Comparison of ENCODE assay signal across 15 cellular contexts in genomic region chr1:25548601-25549000, GRCh38. TPM values are rescaled to one million over a fixed set of nuclear protein-coding genes. Genes with fewer than 3 reads are reported as not detected.
DNase-seq lines count a peak whose midpoint lies in the region; ATAC-seq and TF ChIP-seq lines count a peak whose summit lies in the region.
"Had no signal": no experiment of that assay in that cellular context is flagged by ENCODE, and none has a peak within 500 bp of the region (broad histone marks: within the 10 kb centered on the region; RNA-seq: fewer than 3 reads in every experiment).

No MANE protein-coding gene starts in this region.

- H3K4me1 ChIP-seq in MM.1S (ENCODE audit: low read length) (peaks cover 66% of the 10 kb centered on the region), adrenal gland (replicated peaks in 1 of 2) (peaks cover 22 to 62% of the 10 kb centered on the region in 2 donors), smooth muscle cell (ENCODE audit: low read depth) (peaks cover 14% of the 10 kb centered on the region)

- H3K4me3 Mint-ChIP-seq in activated CD8-positive, alpha-beta memory T cell treated with anti-CD3 and anti-CD28 coated beads, Interleukin-2, amount 10 ng/mL, durations not matched to agents 7 days and 5 days, result no peak overlapping the region
- H3K4me3 Mint-ChIP-seq: HFFc6 had no signal

- peaks cover 19% of the 10 kb centered on the region for H3K27me3 Mint-ChIP-seq in activated CD8-positive, alpha-beta memory T cell treated with anti-CD3 and anti-CD28 coated beads, Interleukin-2, amount 10 ng/mL, durations not matched to agents 7 days and 5 days
- H3K27me3 Mint-ChIP-seq: memory B cell had no signal

- peaks cover 61% of the 10 kb centered on the region for H3K4me1 Mint-ChIP-seq in activated CD8-positive, alpha-beta memory T cell treated with anti-CD3 and anti-CD28 coated beads, Interleukin-2, amount 10 ng/mL, durations not matched to agents 7 days and 5 days

- peak overlapping the region; percentile 71 for H3K27ac Mint-ChIP-seq in activated CD8-positive, alpha-beta memory T cell treated with anti-CD3 and anti-CD28 coated beads, Interleukin-2, amount 10 ng/mL, durations not matched to agents 7 days and 5 days
- H3K27ac Mint-ChIP-seq: HFFc6, memory B cell had no signal

- no peaks in the 10 kb centered on the region for H3K9me3 Mint-ChIP-seq in activated CD8-positive, alpha-beta memory T cell treated with anti-CD3 and anti-CD28 coated beads, Interleukin-2, amount 10 ng/mL, durations not matched to agents 7 days and 5 days (ENCODE audit: low read depth)
- H3K9me3 Mint-ChIP-seq: HFFc6, memory B cell had no signal

- H3K9me3 ChIP-seq in MM.1S (replicated peaks; ENCODE audit: insufficient read depth, low read length), result no peaks in the 10 kb centered on the region
- H3K9me3 ChIP-seq in adrenal gland (replicated peaks in 1 of 3), result no peaks in the 10 kb centered on the region
- H3K9me3 ChIP-seq in smooth muscle cell (replicated peaks; ENCODE audit: low read depth), result no peaks in the 10 kb centered on the region
- H3K9me3 ChIP-seq: A549, ovary, SJCRH30 had no signal

- no peak for TF ChIP-seq POLR2A in adrenal gland (IDR thresholded peaks at IDR 0.05)

- H3K27me3 ChIP-seq in MM.1S (replicated peaks; ENCODE audit: insufficient read depth, low read length) (no peaks in the 10 kb centered on the region), adrenal gland (no peaks in the 10 kb centered on the region), smooth muscle cell (ENCODE audit: low read depth) (no peaks in the 10 kb centered on the region)
- H3K27me3 ChIP-seq: ovary, SJCRH30 had no signal

- TF ChIP-seq CTCF in MM.1S (IDR thresholded peaks at IDR 0.05; ENCODE audit: low read length), result no peak
- no peak for TF ChIP-seq CTCF in adrenal gland (IDR thresholded peaks at IDR 0.05)
- no peak for TF ChIP-seq CTCF in smooth muscle cell (IDR thresholded peaks at IDR 0.05; ENCODE audit: borderline replicate concordance, insufficient read depth, poor library complexity, severe bottlenecking)

- H4K20me1 ChIP-seq in MM.1S (ENCODE audit: insufficient read depth, low read length) (no peaks in the 10 kb centered on the region), smooth muscle cell (ENCODE audit: low read depth) (peaks cover 84% of the 10 kb centered on the region)

- H3K9me2 ChIP-seq in MM.1S (replicated peaks; ENCODE audit: insufficient read depth, low read length), result no peaks in the 10 kb centered on the region

- ATAC-seq in activated CD8-positive, alpha-beta memory T cell treated with anti-CD3 and anti-CD28 coated beads, Interleukin-2, amount 10 ng/mL, durations not matched to agents 7 days and 5 days, result no peak
- ATAC-seq in GM19328 (IDR thresholded peaks at IDR 0.05; ENCODE audit: unreplicated experiment), result no peak
- ATAC-seq: A549 had no signal

- H3K36me3 ChIP-seq in MM.1S (replicated peaks; ENCODE audit: insufficient read depth, low read length), result no peaks in the 10 kb centered on the region
- no peaks in the 10 kb centered on the region for H3K36me3 ChIP-seq in adrenal gland (replicated peaks in 1 of 2)
- no peaks in the 10 kb centered on the region for H3K36me3 ChIP-seq in smooth muscle cell (ENCODE audit: low read depth)
- H3K36me3 ChIP-seq: ovary, SJCRH30 had no signal

- DNase-seq in activated CD8-positive, alpha-beta memory T cell treated with anti-CD3 and anti-CD28 coated beads, Interleukin-2, amount 10 ng/mL, durations not matched to agents 7 days and 5 days, result no peak
- DNase-seq in activated CD8-positive, alpha-beta memory T cell treated with anti-CD3 and anti-CD28 coated beads, Interleukin-2, amount 50 U/mL, for 4 hours, result no peak
- DNase-seq in MM.1S, result peak; percentile 54
- no peak for DNase-seq in adrenal gland
- DNase-seq in smooth muscle cell (lab: John Stamatoyannopoulos, UW; ENCODE audit: unreplicated experiment), result no peak
- DNase-seq in pons (ENCODE audit: low spot score), result no peak
- DNase-seq in NCI-H1694 treated with DMSO at 0.1 percent for 48 hours (lab: John Stamatoyannopoulos, UW), result no peak
- DNase-seq: HFFc6, NCI-H2081, NCI-H774, ovary had no signal

- peaks cover 2% of the 10 kb centered on the region for H3K36me3 Mint-ChIP-seq in activated CD8-positive, alpha-beta memory T cell treated with anti-CD3 and anti-CD28 coated beads, Interleukin-2, amount 10 ng/mL, durations not matched to agents 7 days and 5 days
- H3K36me3 Mint-ChIP-seq: memory B cell had no signal

- H3K79me2 ChIP-seq in MM.1S (ENCODE audit: low read length), result peaks cover 81% of the 10 kb centered on the region
- H3K79me2 ChIP-seq in smooth muscle cell (ENCODE audit: low read depth), result peaks cover 76% of the 10 kb centered on the region

- WGBS in adrenal gland, 4 donors, result 82 to 89% (median 86%) methylated on average over 4 of the region's 4 CpGs
- WGBS in smooth muscle cell (ENCODE audit: low lambda C conversion rate), result 87% methylated on average over 4 of the region's 4 CpGs

- peak overlapping the region; percentile 19; the same call in 1 of the 2 replicates for H3K4me3 ChIP-seq in MM.1S (ENCODE audit: low read length)
- H3K4me3 ChIP-seq in adrenal gland, result no peak overlapping the region
- H3K4me3 ChIP-seq in smooth muscle cell, result no peak overlapping the region
- H3K4me3 ChIP-seq: A549, ovary, SJCRH30 had no signal

- H3K9ac ChIP-seq in MM.1S (ENCODE audit: low read length) (peak overlapping the region; percentile 83), smooth muscle cell (ENCODE audit: low read depth) (no peak overlapping the region)

- no peak overlapping the region for H2AFZ ChIP-seq in MM.1S (ENCODE audit: low read length)
- H2AFZ ChIP-seq in smooth muscle cell (ENCODE audit: low read depth), result no peak overlapping the region

- H3K27ac ChIP-seq in MM.1S (ENCODE audit: low read length) (peak overlapping the region; percentile 99), adrenal gland (peak overlapping the region in 3 of 5 donors; percentile 21 to 84 (median 66)), smooth muscle cell (ENCODE audit: low read depth) (peak overlapping the region; percentile 35)
- H3K27ac ChIP-seq: A549, ovary had no signal

- intact Hi-C loops in adrenal gland (cut with DNase I), result no loop called here

- CTCF ChIA-PET in activated CD8-positive, alpha-beta memory T cell treated with anti-CD3 and anti-CD28 coated beads, Interleukin-2, amount 10 ng/mL, durations not matched to agents 7 days and 5 days (lab: Charles Lee), result interaction anchor here (0.7 to 3.1 kb wide), 10 partner anchors 8 to 126 kb away, joined by 3 to 14 read pairs (median 3); no protein-coding TSS in a partner anchor

- H3F3A ChIP-seq in MM.1S (ENCODE audit: insufficient read depth, low read length), result peaks cover 29% of the 10 kb centered on the region
- peaks cover 6% of the 10 kb centered on the region for H3F3A ChIP-seq in smooth muscle cell (ENCODE audit: low read depth)

- H3K4me2 ChIP-seq in MM.1S (ENCODE audit: low read depth, low read length) (peak overlapping the region; percentile 74), smooth muscle cell (no peak overlapping the region)
- H3K4me2 ChIP-seq: A549 had no signal

RNA-seq across cellular contexts. Expression of gene LDLRAP1, which starts 5.2 kb away (rescaled TPM):
- total RNA-seq in activated CD8-positive, alpha-beta memory T cell treated with anti-CD3 and anti-CD28 coated beads, Interleukin-2, amount 10 ng/mL, durations not matched to agents 7 days and 5 days, result 10 to 100 TPM in 1 of 2 experiments, 1 to 10 TPM in 1; 4.9 to 11.0 TPM
- total RNA-seq in adrenal gland (10 to 100 TPM; 26.3 to 39.1 (median 29.0) TPM), smooth muscle cell (16.2 and 19.5 TPM in 2 replicates)
- polyA plus RNA-seq in adrenal gland (10 to 100 TPM; 19.0 to 25.6 (median 21.4) TPM), smooth muscle cell (30.5 and 39.0 TPM in 2 replicates)

Comparison
In these comparisons a context has a peak if more than half of its experiments do, and no peak if none do; other contexts are left out.
1. H3K27ac ChIP-seq: peak in every context shown above with its lines; median percentile 99 in MM.1S; 66 in adrenal gland; 35 in smooth muscle cell.